ENCODE assay signal across 21 cellular contexts in the genomic region with DNA sequence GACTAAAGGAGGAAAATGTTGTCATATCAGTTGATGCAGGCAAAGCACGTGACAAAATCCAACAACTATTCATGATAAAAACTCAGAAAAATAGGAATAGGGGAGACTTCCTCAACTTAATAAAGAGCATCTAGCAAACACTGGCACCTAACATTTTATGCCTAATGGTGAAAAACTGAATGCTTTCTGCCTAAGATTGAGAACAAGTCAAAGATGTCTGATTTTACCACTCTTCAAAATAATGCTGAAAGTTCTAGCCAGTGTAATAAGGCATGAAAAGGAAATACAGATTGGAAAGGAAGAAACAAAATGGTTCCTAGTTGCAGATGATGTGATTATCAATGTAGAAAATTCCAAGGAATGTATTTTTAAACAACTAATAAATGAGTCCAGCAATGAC. TPM values are rescaled to one million over a fixed set of nuclear protein-coding genes. Genes with fewer than 3 reads are reported as not detected.
DNase-seq lines count a peak whose midpoint lies in the region; ATAC-seq, FAIRE-seq and TF ChIP-seq lines count a peak whose summit lies in the region.
"Had no signal": no experiment of that assay in that cellular context is flagged by ENCODE, and none has a peak within 500 bp of the region (broad histone marks: within the 10 kb centered on the region; RNA-seq: fewer than 3 reads in every experiment).

No MANE protein-coding gene starts in this region.

- no peak for TF ChIP-seq EP300 in HepG2 (IDR thresholded peaks at IDR 0.05; ENCODE audit: low read depth in 2 of 2, low read length in 2 of 2)
- no peak for TF ChIP-seq EP300 in HepG2 (CRISPR knock-in tag; IDR thresholded peaks at IDR 0.05; ENCODE audit: borderline replicate concordance)
- TF ChIP-seq EP300 in H1 (IDR thresholded peaks at IDR 0.05; ENCODE audit: borderline replicate concordance in 1 of 2, low read depth in 2 of 2, low read length in 2 of 2): no peak

- no peak overlapping the region for H3K56ac ChIP-seq in H1 (replicated peaks; ENCODE audit: insufficient read length, low read depth, low read length)

- no peak overlapping the region for H3K23ac ChIP-seq in H1 (ENCODE audit: insufficient read length)

- TF ChIP-seq CTCF in HepG2 (CRISPR knock-in tag; IDR thresholded peaks at IDR 0.05) (no peak), right lobe of liver (IDR thresholded peaks at IDR 0.05) (no peak), H1 (IDR thresholded peaks at IDR 0.05; ENCODE audit: control extremely low read depth in 1 of 3, insufficient read depth in 1 of 3, low read depth in 1 of 3, low read length in 3 of 3) (no peak)

- no peaks in the 10 kb centered on the region for H3K79me1 ChIP-seq in H1 (ENCODE audit: low read depth, low read length)

- H2AFZ ChIP-seq in HepG2 (ENCODE audit: low read length) (no peak overlapping the region), H1 (ENCODE audit: low read length) (no peak overlapping the region)
- H2AFZ ChIP-seq: GM23338 had no signal

- WGBS in HepG2 (ENCODE audit: low lambda C conversion rate): 91% methylated on average over 1 of the region's 1 CpG
- WGBS in right lobe of liver (ENCODE audit: insufficient coverage, low coverage, low lambda C conversion rate, missing lambda C conversion rate): 88% methylated on average over 1 of the region's 1 CpG
- WGBS in H1 (ENCODE audit: extremely low coverage in 1 of 2, insufficient coverage in 1 of 2, insufficient read length in 1 of 2, insufficient replicate concordance in 2 of 2, low coverage in 1 of 2, low lambda C conversion rate in 2 of 2, missing lambda C conversion rate in 1 of 2), 2 experiments: 100% methylated on average over 1 of the region's 1 CpG; no CpG with 5 or more reads in 1 of the 2 experiments

- H3K4ac ChIP-seq in H1 (replicated peaks; ENCODE audit: insufficient read length, low read depth, low read length): no peak overlapping the region

- H3K4me2 ChIP-seq in HepG2 (ENCODE audit: low read depth, low read length) (no peak overlapping the region), H1 (ENCODE audit: insufficient read depth in 1 of 2, low read depth in 2 of 2, low read length in 2 of 2) (no peak overlapping the region)
- H3K4me2 ChIP-seq: A549, GM23338 had no signal

- CTCF ChIA-PET in HepG2 (lab: Yijun Ruan, JAX; ENCODE audit: low intra/inter-chr PET ratio, low total read pairs) (no interaction called here), H1 (lab: Charles Lee; ENCODE audit: partially characterized antibody) (no interaction called here)

- no peaks in the 10 kb centered on the region for H3K27me3 ChIP-seq in HepG2 (ENCODE audit: control insufficient read depth in 1 of 2, insufficient read depth in 2 of 2, low read length in 2 of 2)
- H3K27me3 ChIP-seq in right lobe of liver: no peaks in the 10 kb centered on the region
- H3K27me3 ChIP-seq in H1 (replicated peaks in 1 of 4; ENCODE audit: control insufficient read depth in 3 of 4, extremely low read depth in 1 of 4, insufficient read depth in 3 of 4, low read length in 3 of 4): no peaks in the 10 kb centered on the region

- H3K79me2 ChIP-seq in HepG2 (ENCODE audit: insufficient read depth, low read length) (no peaks in the 10 kb centered on the region), H1 (ENCODE audit: control insufficient read depth in 1 of 2, insufficient read depth in 2 of 2, low read length in 2 of 2) (no peaks in the 10 kb centered on the region)

- TF ChIP-seq POLR2A in HepG2 (IDR thresholded peaks at IDR 0.05; ENCODE audit: insufficient read depth in 1 of 2, low read depth in 2 of 2, low read length in 2 of 2): no peak
- no peak for TF ChIP-seq POLR2A in right lobe of liver (IDR thresholded peaks at IDR 0.05)
- no peak for TF ChIP-seq POLR2A in H1 (IDR thresholded peaks at IDR 0.05; ENCODE audit: control extremely low read depth in 1 of 2, low read depth in 2 of 2, low read length in 2 of 2)

- H3K14ac ChIP-seq in H1 (ENCODE audit: insufficient read length): no peak overlapping the region

- TF ChIP-seq RAD21 in HepG2 (CRISPR knock-in tag; IDR thresholded peaks at IDR 0.05): no peak
- TF ChIP-seq RAD21 in H1 (IDR thresholded peaks at IDR 0.05 in 1 of 2, conservative IDR thresholded peaks at IDR 0.05 in 1 of 2; ENCODE audit: low read depth in 2 of 2, low read length in 2 of 2): no peak

- no peak overlapping the region for H2BK15ac ChIP-seq in H1 (ENCODE audit: low read length)

- peaks cover 1 to 5% of the 10 kb centered on the region in 2 experiments; a peak in 3 of 5 replicates for H3K36me3 ChIP-seq in HepG2 (replicated peaks in 1 of 2; ENCODE audit: control insufficient read depth in 1 of 2, insufficient read depth in 2 of 2, low read length in 2 of 2)
- H3K36me3 ChIP-seq in right lobe of liver: peaks cover 0 to 15% (median 6%) of the 10 kb centered on the region in 4 donors
- peaks cover 3 to 34% (median 18%) of the 10 kb centered on the region in 4 experiments; a peak in 4 of 8 replicates for H3K36me3 ChIP-seq in H1 (ENCODE audit: control insufficient read depth in 2 of 4, insufficient read depth in 4 of 4, low read length in 3 of 4)

- no peaks in the 10 kb centered on the region for H3K23me2 ChIP-seq in H1 (ENCODE audit: low read depth, low read length)

- DNase-seq in HepG2 (ENCODE audit: low spot score) (no peak), right lobe of liver (no peak), OCI-M1 (lab: John Stamatoyannopoulos, UW) (peak; percentile 10), H1 (ENCODE audit: low read depth in 1 of 2, low spot score in 2 of 2) (no peak), mucosa of gallbladder (ENCODE audit: low spot score) (no peak)
- DNase-seq in activated CD4-positive, alpha-beta T cell treated with anti-CD3 and anti-CD28 coated beads for 4 hours: no peak
- DNase-seq: 8988T; ACHN; C1 segment of cervical spinal cord; Calu3; CD4-positive, alpha-beta memory T cell; COR-L47; DMS153; DND-41 had no signal

- H3K18ac ChIP-seq in H1 (ENCODE audit: extremely low read depth, low read length): no peak overlapping the region

- no peak for FAIRE-seq in HepG2 (lab: Jason Lieb, UNC)
- peak; percentile 55 for FAIRE-seq in H1 (lab: Jason Lieb, UNC)
- FAIRE-seq: A549, G401.6, GM19239, H54 had no signal

- in situ Hi-C loops in HepG2 (cut with HindIII; ENCODE audit: extremely low pct_ligation_motif_present, low pct_unique_long_range_greater_than_20kb): no loop called here

- ATAC-seq in HepG2 (no peak), right lobe of liver (no peak), HG03045 (IDR thresholded peaks at IDR 0.05; ENCODE audit: unreplicated experiment) (no peak)
- ATAC-seq: A549, GM23338 had no signal

- H3K4me1 ChIP-seq in HepG2 (ENCODE audit: insufficient read depth, low read length): no peaks in the 10 kb centered on the region
- no peaks in the 10 kb centered on the region for H3K4me1 ChIP-seq in right lobe of liver
- no peaks in the 10 kb centered on the region for H3K4me1 ChIP-seq in H1 (replicated peaks in 1 of 4; ENCODE audit: control insufficient read depth in 3 of 4, insufficient read depth in 4 of 4, low read length in 3 of 4)
- H3K4me1 ChIP-seq: A549, HAP-1 had no signal

- POLR2A ChIA-PET in HepG2 (lab: Yijun Ruan, JAX): no interaction called here
- POLR2A ChIA-PET in H1 (lab: Charles Lee; ENCODE audit: partially characterized antibody): no interaction called here

- H3K27ac ChIP-seq in HepG2 (ENCODE audit: extremely low read length, insufficient read depth, low read length): no peak overlapping the region
- no peak overlapping the region for H3K27ac ChIP-seq in right lobe of liver
- H3K27ac ChIP-seq in H1 (ENCODE audit: low read depth, low read length): no peak overlapping the region
- H3K27ac ChIP-seq: A549 had no signal

- H2BK5ac ChIP-seq in H1 (ENCODE audit: low read depth, low read length): no peak overlapping the region

- intact Hi-C loops in HepG2 (cut with micrococcal nuclease; ENCODE audit: unreplicated experiment): no loop called here
- intact Hi-C loops in right lobe of liver (cut with DNase I): no loop called here

- H3K9me3 ChIP-seq in HepG2 (ENCODE audit: low read length): peaks cover 15% of the 10 kb centered on the region
- peaks cover 0 to 7% (median 0%) of the 10 kb centered on the region in 4 donors for H3K9me3 ChIP-seq in right lobe of liver
- peaks cover 3 to 5% of the 10 kb centered on the region in 2 experiments for H3K9me3 ChIP-seq in H1 (ENCODE audit: insufficient read depth in 2 of 2, low read depth in 1 of 2, low read length in 1 of 2)
- H3K9me3 ChIP-seq: A549, HAP-1 had no signal

- no peak overlapping the region for H3K9ac ChIP-seq in HepG2 (ENCODE audit: insufficient read depth, low read depth, low read length)
- H3K9ac ChIP-seq in H1 (replicated peaks in 1 of 4; ENCODE audit: extremely low read depth in 1 of 4, low read depth in 3 of 4, low read length in 3 of 4): no peak overlapping the region

- no peak overlapping the region for H2BK120ac ChIP-seq in H1 (replicated peaks; ENCODE audit: low read depth, low read length)

- no peak overlapping the region for H2BK20ac ChIP-seq in H1 (ENCODE audit: low read length)

- BruUV-seq in HepG2 (replicated peaks; lab: Mats Ljungman, UMichigan): no TSS peak

- H4K20me1 ChIP-seq in HepG2 (ENCODE audit: insufficient read depth, low read length) (no peaks in the 10 kb centered on the region), H1 (replicated peaks in 1 of 2; ENCODE audit: control insufficient read depth in 1 of 2, insufficient read depth in 2 of 2, low read length in 2 of 2) (no peaks in the 10 kb centered on the region)

- no peak overlapping the region for H4K8ac ChIP-seq in H1 (ENCODE audit: extremely low read depth, insufficient read depth, low read length)

- H2AK5ac ChIP-seq in H1 (ENCODE audit: low read depth, low read length): no peak overlapping the region

- no peak overlapping the region for H2BK12ac ChIP-seq in H1 (ENCODE audit: low read depth, low read length)

- H3K4me3 ChIP-seq in HepG2 (replicated peaks in 1 of 3; ENCODE audit: insufficient read depth in 1 of 3, low read depth in 2 of 3, low read length in 3 of 3): no peak overlapping the region
- no peak overlapping the region for H3K4me3 ChIP-seq in right lobe of liver
- H3K4me3 ChIP-seq in H1 (ENCODE audit: extremely low read depth in 1 of 4, insufficient read depth in 2 of 4, low read depth in 3 of 4, low read length in 4 of 4): no peak overlapping the region
- H3K4me3 ChIP-seq: A549, GM23338, HAP-1 had no signal

- no peak overlapping the region for H4K5ac ChIP-seq in H1 (ENCODE audit: insufficient read length, low read depth, low read length)

- H4K91ac ChIP-seq in H1 (replicated peaks; ENCODE audit: insufficient read length, low read length): no peak overlapping the region

RNA-seq across cellular contexts. Expression of gene SMAD4, which starts 58.4 kb away (rescaled TPM):
- total RNA-seq in HepG2 (2016; rRNA removed; fragmentation: Illumina TruSeq; extraction: Trizol) (72.0 and 99.1 TPM in 2 replicates), right lobe of liver (10 to 100 TPM; 40.8 to 71.9 (median 56.6) TPM), mucosa of gallbladder (108 TPM)
- 49.6 and 56.8 TPM in 2 replicates for total RNA-seq in HepG2 (2016; cell fraction: cytosol; rRNA removed; fragmentation: Illumina TruSeq; extraction: Trizol; ENCODE audit: low read depth)
- total RNA-seq in HepG2 (2016; cell fraction: insoluble cytoplasmic fraction; rRNA removed; fragmentation: Illumina TruSeq; extraction: Trizol): 73.5 and 83.9 TPM in 2 replicates
- total RNA-seq in HepG2 (2016; cell fraction: membrane; rRNA removed; fragmentation: Illumina TruSeq; extraction: Trizol): 44.9 and 46.8 TPM in 2 replicates
- total RNA-seq in HepG2 (2016; cell fraction: nucleus; rRNA removed; fragmentation: Illumina TruSeq; extraction: Trizol): 57.9 and 58.5 TPM in 2 replicates
- polyA plus RNA-seq in HepG2 (2011; rRNA removed) (53.8 and 70.2 TPM in 2 replicates), H1 (2011; rRNA removed) (67.9 and 86.5 TPM in 2 replicates)
- 31.5 and 48.8 TPM in 2 replicates for polyA plus RNA-seq in HepG2 (2011; cell fraction: cytosol; rRNA removed)
- polyA plus RNA-seq in HepG2 (2011; cell fraction: nucleus; rRNA removed): 25.3 and 31.2 TPM in 2 replicates
- 42.8 and 47.9 TPM in 2 replicates for polyA plus RNA-seq in HepG2 (2012)
- polyA plus RNA-seq in HepG2 (2016; cell fraction: cytosol; fragmentation: Illumina TruSeq; extraction: Trizol; ENCODE audit: low read depth): 2.2 and 3.3 TPM in 2 replicates
- polyA plus RNA-seq in HepG2 (2016; cell fraction: insoluble cytoplasmic fraction; fragmentation: Illumina TruSeq; extraction: Trizol; ENCODE audit: low read depth): 58.6 and 61.8 TPM in 2 replicates
- 6.7 and 8.8 TPM in 2 replicates for polyA plus RNA-seq in HepG2 (2016; cell fraction: membrane; fragmentation: Illumina TruSeq; extraction: Trizol; ENCODE audit: low read depth)
- polyA plus RNA-seq in HepG2 (2016; cell fraction: nucleus; fragmentation: Illumina TruSeq; extraction: Trizol; ENCODE audit: insufficient read depth, low read depth): 47.7 and 51.4 TPM in 2 replicates
- polyA minus RNA-seq in HepG2 (2011; rRNA and poly(A)+ RNA removed; ENCODE audit: low replicate concordance): 111 and 191 TPM in 2 replicates
- polyA minus RNA-seq in HepG2 (2011; cell fraction: cytosol; rRNA and poly(A)+ RNA removed): 40.4 and 42.0 TPM in 2 replicates
- 54.7 and 64.2 TPM in 2 replicates for polyA minus RNA-seq in HepG2 (2011; cell fraction: nucleus; rRNA and poly(A)+ RNA removed)
- 134 and 139 TPM in 2 replicates for total RNA-seq in H1 (2021; fragmentation: NEBNext Ultra II Directional; extraction: Animal tissue kit (Norgen Biotek cat#: 25700))
- 79.3 TPM for polyA plus RNA-seq in H1 (2011; cell fraction: cytosol; rRNA removed)
- polyA plus RNA-seq in H1 (2011; cell fraction: nucleus; rRNA removed): 60.8 TPM
- polyA plus RNA-seq in H1 (2012, experiment 1 of 2): 58.3 to 84.0 TPM (median 74.5 TPM) in 4 replicates
- polyA plus RNA-seq in H1 (2012, experiment 2 of 2): 5.9 TPM
- 40.2 TPM for polyA plus RNA-seq in H1 (2013, experiment 1 of 2)
- polyA plus RNA-seq in H1 (2013, experiment 2 of 2): 39.7 TPM
- polyA minus RNA-seq in H1 (2011; rRNA and poly(A)+ RNA removed): 370 and 522 TPM in 2 replicates
- polyA minus RNA-seq in H1 (2011; cell fraction: cytosol; rRNA and poly(A)+ RNA removed): 94.2 TPM
- polyA minus RNA-seq in H1 (2011; cell fraction: nucleus; rRNA and poly(A)+ RNA removed): 92.4 TPM

Comparison
In these comparisons a context has a peak if more than half of its experiments do, and no peak if none do; other contexts are left out.
1. Of the 41 proteins assayed by ChIP-seq in both HepG2 and H1: peak only in HepG2: none; only in H1: KDM1A and MAX; in both: none; in neither: 39.